18 cellular contexts compared by ENCODE assay signal in genomic region chr17:56300191-56300590, GRCh38.
DNase-seq lines count a peak whose midpoint lies in the region; ATAC-seq and TF ChIP-seq lines count a peak whose summit lies in the region.
"Had no signal": no experiment of that assay in that cellular context is flagged by ENCODE, and none has a peak within 500 bp of the region (broad histone marks: within the 10 kb centered on the region; RNA-seq: fewer than 3 reads in every experiment).

No MANE protein-coding gene starts in this region.

- intact Hi-C loops in Panc1 (cut with micrococcal nuclease; ENCODE audit: unreplicated experiment) = no loop called here

- 71% methylated on average over 3 of the region's 3 CpGs for WGBS in urinary bladder

- H4K20me1 ChIP-seq in neural progenitor cell (ENCODE audit: low read depth) = no peaks in the 10 kb centered on the region

- no peaks in the 10 kb centered on the region for H3F3A ChIP-seq in neural progenitor cell (ENCODE audit: low read depth)

- H3K36me3 ChIP-seq in Panc1 (ENCODE audit: control insufficient read depth, insufficient read depth, low read length) (no peaks in the 10 kb centered on the region), urinary bladder (ENCODE audit: insufficient read depth) (no peaks in the 10 kb centered on the region), neural progenitor cell (no peaks in the 10 kb centered on the region)

- H3K4me3 ChIP-seq in Jurkat, Clone E6-1 (ENCODE audit: low read length) = no peak overlapping the region
- H3K4me3 ChIP-seq in Panc1 (ENCODE audit: low read depth in 2 of 2, low read length in 2 of 2) = no peak overlapping the region
- no peak overlapping the region for H3K4me3 ChIP-seq in urinary bladder (ENCODE audit: low read depth, low read length)
- no peak overlapping the region for H3K4me3 ChIP-seq in neural progenitor cell
- H3K4me3 ChIP-seq: GM12878, GM23338 had no signal

- no TSS peak for BruUV-seq in Panc1 (replicated peaks; lab: Mats Ljungman, UMichigan)

- H3K27me3 ChIP-seq in Panc1 (ENCODE audit: control insufficient read depth, insufficient read depth, low read length) = no peaks in the 10 kb centered on the region; the same call in 1 of the 2 replicates
- H3K27me3 ChIP-seq in neural progenitor cell = no peaks in the 10 kb centered on the region

- peaks cover 5% of the 10 kb centered on the region for H3K4me1 Mint-ChIP-seq in neural progenitor cell
- H3K4me1 Mint-ChIP-seq: GM23338 had no signal

- H3K4me3 Mint-ChIP-seq in neural progenitor cell = no peak overlapping the region
- H3K4me3 Mint-ChIP-seq: CD4-positive, alpha-beta memory T cell; GM23338; H9 had no signal

- POLR2A ChIA-PET in Panc1 (lab: Charles Lee) = no interaction called here

- H3K9me3 Mint-ChIP-seq in neural progenitor cell = no peaks in the 10 kb centered on the region
- H3K9me3 Mint-ChIP-seq: GM23338, H9 had no signal

- in situ Hi-C loops in Panc1 (cut with HindIII; ENCODE audit: low pct_unique_long_range_greater_than_20kb, low sequenced_read_pairs) = no loop called here

- H3K27ac Mint-ChIP-seq in neural progenitor cell = no peak overlapping the region
- H3K27ac Mint-ChIP-seq: CD4-positive, alpha-beta memory T cell; GM23338; H9 had no signal

- peak; percentile 75 for DNase-seq in Jurkat, Clone E6-1 (ENCODE audit: low read depth, low spot score)
- DNase-seq in Panc1 (ENCODE audit: low read depth, low spot score) (no peak), fibroblast of gingiva (ENCODE audit: low read depth) (peak; percentile 8), OCI-M1 (lab: John Stamatoyannopoulos, UW) (no peak), neural progenitor cell (ENCODE audit: low spot score) (no peak), HK-2 (ENCODE audit: unreplicated experiment) (no peak)
- DNase-seq in activated CD8-positive, alpha-beta memory T cell treated with anti-CD3 and anti-CD28 coated beads, Interleukin-2, amount 50 U/mL, for 4 hours = no peak
- DNase-seq: C1 segment of cervical spinal cord; Calu3; CD4-positive, alpha-beta memory T cell; COR-L47; DMS53; DMS79 treated with DMSO at 0.1 percent for 48 hours; H9 had no signal

- H3K79me2 ChIP-seq in neural progenitor cell (ENCODE audit: low read depth) = no peaks in the 10 kb centered on the region

- no peak overlapping the region for H3K27ac ChIP-seq in Panc1 (ENCODE audit: low read length)
- H3K27ac ChIP-seq in urinary bladder (ENCODE audit: low read depth) = peak overlapping the region; percentile 10
- no peak overlapping the region for H3K27ac ChIP-seq in neural progenitor cell

- H3K9me3 ChIP-seq in Panc1 (ENCODE audit: control insufficient read depth, insufficient read depth, low read depth, low read length) (no peaks in the 10 kb centered on the region), neural progenitor cell (ENCODE audit: low read depth) (no peaks in the 10 kb centered on the region)

- TF ChIP-seq CTCF in Panc1 (IDR thresholded peaks at IDR 0.05) (peak; percentile 10; the same call in 1 of the 2 replicates), neural progenitor cell (IDR thresholded peaks at IDR 0.05) (no peak)

- H3K27me3 Mint-ChIP-seq in neural progenitor cell (ENCODE audit: insufficient read depth, low read depth) = peaks cover 5% of the 10 kb centered on the region

- H3K9ac ChIP-seq in neural progenitor cell = no peak overlapping the region

- no peak overlapping the region for H3K4me2 ChIP-seq in neural progenitor cell
- H3K4me2 ChIP-seq: GM23338 had no signal

- H3K36me3 Mint-ChIP-seq in neural progenitor cell = no peaks in the 10 kb centered on the region
- H3K36me3 Mint-ChIP-seq: CD4-positive, alpha-beta memory T cell had no signal

- no peak overlapping the region for H2AFZ ChIP-seq in neural progenitor cell (replicated peaks)
- H2AFZ ChIP-seq: GM23338 had no signal

- ATAC-seq in Panc1 = no peak
- ATAC-seq: GM12878, GM23338, HCT116 had no signal

- H3K4me1 ChIP-seq in Panc1 (ENCODE audit: control insufficient read depth, insufficient read depth, low read length) (no peaks in the 10 kb centered on the region), urinary bladder (ENCODE audit: insufficient read depth) (no peaks in the 10 kb centered on the region), neural progenitor cell (peaks cover 8% of the 10 kb centered on the region)

- CTCF ChIA-PET in Panc1 (lab: Charles Lee) = no interaction called here

Comparison
In these comparisons a context has a peak if more than half of its experiments do, and no peak if none do; other contexts are left out.
1. DNase-seq: peak in Jurkat, Clone E6-1 (single experiment) and fibroblast of gingiva (single experiment); none in Panc1 (single experiment), OCI-M1 (single experiment), neural progenitor cell (single experiment), activated CD8-positive, alpha-beta memory T cell treated with anti-CD3 and anti-CD28 coated beads, Interleukin-2, amount 50 U/mL, for 4 hours (single experiment) and HK-2 (single experiment).